20 cellular contexts compared by ENCODE assay signal in genomic region chr6:89542856-89543254, GRCh38.
DNase-seq lines count a peak whose midpoint lies in the region; ATAC-seq and TF ChIP-seq lines count a peak whose summit lies in the region.
"Had no signal": no experiment of that assay in that cellular context is flagged by ENCODE, and none has a peak within 500 bp of the region (broad histone marks: within the 10 kb centered on the region; RNA-seq: fewer than 3 reads in every experiment).

No MANE protein-coding gene starts in this region.

- intact Hi-C loops in right lobe of liver (cut with DNase I) (no loop called here), ascending aorta (cut with DNase I) (no loop called here)

- H3K27me3 Mint-ChIP-seq in T-helper 17 cell: peaks cover 15% of the 10 kb centered on the region

- DNase-seq in right lobe of liver (no peak), T-helper 17 cell (no peak), NCI-H146 (lab: John Stamatoyannopoulos, UW) (no peak), ascending aorta (ENCODE audit: low spot score in 2 of 2) (no peak), GM19238 (ENCODE audit: insufficient read length, low spot score) (no peak)
- DNase-seq: 8988T; BE2C; CD4-positive, alpha-beta T cell; H7; NCI-H1048; NCI-H1436 treated with DMSO at 0.1 percent for 48 hours; NCI-H2081; NCI-H524; Peyer's patch; Right ventricle myocardium superior had no signal

- H3K36me3 ChIP-seq in right lobe of liver (no peaks in the 10 kb centered on the region), ascending aorta (no peaks in the 10 kb centered on the region)
- H3K36me3 ChIP-seq: BE2C, Peyer's patch had no signal

- H3K36me3 Mint-ChIP-seq in T-helper 17 cell (ENCODE audit: low read depth): no peaks in the 10 kb centered on the region

- peak overlapping the region in 2 of 3 donors; percentile 21 to 75 for H3K27ac ChIP-seq in right lobe of liver
- H3K27ac ChIP-seq in ascending aorta: no peak overlapping the region
- H3K27ac ChIP-seq: KMS-11, Peyer's patch, SK-N-MC had no signal

- ATAC-seq in GM18511 (IDR thresholded peaks at IDR 0.05; ENCODE audit: unreplicated experiment) (peak; percentile 6), HG02759 (IDR thresholded peaks at IDR 0.05; ENCODE audit: unreplicated experiment) (peak; percentile 15), HG03460 (IDR thresholded peaks at IDR 0.05; ENCODE audit: unreplicated experiment) (peak; percentile 26), right lobe of liver (peak; percentile 43 to 70 (median 59)), T-helper 17 cell (no peak)

- H3K4me3 ChIP-seq in right lobe of liver (peak overlapping the region; percentile 13 to 44 (median 37)), ascending aorta (no peak overlapping the region)
- H3K4me3 ChIP-seq: Peyer's patch, SK-N-MC had no signal

- H3K27ac Mint-ChIP-seq in T-helper 17 cell: no peak overlapping the region
- H3K27ac Mint-ChIP-seq: CD4-positive, alpha-beta T cell had no signal

- H3K4me1 ChIP-seq in right lobe of liver (no peaks in the 10 kb centered on the region), ascending aorta (no peaks in the 10 kb centered on the region)
- H3K4me1 ChIP-seq: BE2C, Peyer's patch had no signal

- H3K4me1 Mint-ChIP-seq in T-helper 17 cell: peaks cover 3% of the 10 kb centered on the region

- 25% methylated on average over 3 of the region's 3 CpGs for WGBS in right lobe of liver (ENCODE audit: insufficient coverage, low coverage, low lambda C conversion rate, missing lambda C conversion rate)

- no peak for TF ChIP-seq CTCF in right lobe of liver (IDR thresholded peaks at IDR 0.05)
- no peak for TF ChIP-seq CTCF in ascending aorta (IDR thresholded peaks at IDR 0.05)

- H3K9me3 ChIP-seq in right lobe of liver (no peaks in the 10 kb centered on the region), T-helper 17 cell (ENCODE audit: control insufficient read depth, low read length, poor library complexity, severe bottlenecking) (no peaks in the 10 kb centered on the region), ascending aorta (no peaks in the 10 kb centered on the region)
- H3K9me3 ChIP-seq: BE2C, Peyer's patch had no signal

- TF ChIP-seq POLR2A in right lobe of liver (IDR thresholded peaks at IDR 0.05): no peak

- H3K27me3 ChIP-seq in right lobe of liver: no peaks in the 10 kb centered on the region
- no peaks in the 10 kb centered on the region for H3K27me3 ChIP-seq in ascending aorta
- H3K27me3 ChIP-seq: BE2C, Peyer's patch had no signal

- no peak overlapping the region for H3K4me3 Mint-ChIP-seq in T-helper 17 cell
- H3K4me3 Mint-ChIP-seq: CD4-positive, alpha-beta T cell had no signal

Comparison
In these comparisons a context has a peak if more than half of its experiments do, and no peak if none do; other contexts are left out.
1. H3K27ac ChIP-seq: peak in right lobe of liver (2 of 3); none in ascending aorta (0 of 2).
2. H3K4me3 ChIP-seq: peak in right lobe of liver (3 of 3); none in ascending aorta (0 of 2).